In the genomic region with DNA sequence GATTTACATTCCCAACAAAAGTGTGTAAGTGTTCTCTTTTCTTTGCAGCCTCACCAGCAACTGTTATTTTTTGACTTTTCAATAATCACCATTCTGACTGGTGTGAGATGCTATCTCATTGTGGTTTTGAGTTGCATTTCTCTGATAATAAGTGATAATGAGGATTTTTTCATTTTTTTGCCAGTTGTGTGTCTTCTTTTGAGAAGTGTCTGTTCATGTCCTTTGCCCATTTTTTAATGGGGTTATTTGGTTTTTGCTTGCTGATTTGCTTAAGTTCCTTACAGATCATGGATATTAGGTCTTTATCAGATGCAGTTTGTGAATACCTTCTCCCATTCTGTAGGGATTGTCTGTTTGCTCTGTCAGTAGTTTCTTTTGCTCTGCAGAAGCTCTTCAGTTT, we compare ENCODE assay signal across 26 cellular contexts.
"Had no signal": no experiment of that assay in that cellular context is flagged by ENCODE, and none has a peak within 500 bp of the region (broad histone marks: within the 10 kb centered on the region; RNA-seq: fewer than 3 reads in every experiment).

No MANE protein-coding gene starts in this region.

- DNase-seq: activated effector memory CD4-positive, alpha-beta T cell treated with anti-CD3 and anti-CD28 coated beads, Interleukin-2, amount 50 U/mL, for 16 hours; activated effector memory CD4-positive, alpha-beta T cell treated with Interleukin-2 at 50 U/mL for 16 hours; activated gamma-delta T cell; activated gamma-delta T cell treated with Interleukin-2 at 50 U/mL for 16 hours; activated naive CD4-positive, alpha-beta T cell; activated naive CD4-positive, alpha-beta T cell treated with anti-CD3 and anti-CD28 coated beads for 36 hours; activated naive CD4-positive, alpha-beta T cell treated with anti-CD3 and anti-CD28 coated beads, Interleukin-2, amount 10 ng/mL, durations not matched to agents 7 days and 5 days; activated naive CD4-positive, alpha-beta T cell treated with anti-CD3 and anti-CD28 coated beads, Interleukin-2, amount 50 U/mL, for 16 hours; activated naive CD4-positive, alpha-beta T cell treated with Interleukin-2 at 50 U/mL for 16 hours; activated naive CD8-positive, alpha-beta T cell treated with anti-CD3 and anti-CD28 coated beads for 36 hours; activated naive CD8-positive, alpha-beta T cell treated with anti-CD3 and anti-CD28 coated beads, Interleukin-2, amount 10 ng/mL, durations not matched to agents 7 days and 5 days; activated naive CD8-positive, alpha-beta T cell treated with anti-CD3 and anti-CD28 coated beads, Interleukin-2, amount 50 U/mL, for 24 hours; activated T-cell treated with anti-CD3 and anti-CD28 coated beads, Interleukin-2, amount 50 U/mL, for 24 hours; activated T-cell treated with anti-CD3 and anti-CD28 coated beads, Interleukin-2, amount 50 U/mL, for 4 hours; activated T-cell treated with anti-CD3 and anti-CD28 coated beads, Interleukin-2, amount 50 U/mL, for 48 hours; activated T-cell treated with anti-CD3 and anti-CD28 coated beads, Interleukin-2, amount 50 U/mL, for 72 hours; adrenal gland; amniotic stem cell; amygdala; anterior cingulate cortex; aorta; body of pancreas; brain microvascular endothelial cell; caudate nucleus; central memory CD4-positive, alpha-beta T cell; cerebellar nuclear complex had no signal
